ENCODE assay signal across 16 cellular contexts in the genomic region with DNA sequence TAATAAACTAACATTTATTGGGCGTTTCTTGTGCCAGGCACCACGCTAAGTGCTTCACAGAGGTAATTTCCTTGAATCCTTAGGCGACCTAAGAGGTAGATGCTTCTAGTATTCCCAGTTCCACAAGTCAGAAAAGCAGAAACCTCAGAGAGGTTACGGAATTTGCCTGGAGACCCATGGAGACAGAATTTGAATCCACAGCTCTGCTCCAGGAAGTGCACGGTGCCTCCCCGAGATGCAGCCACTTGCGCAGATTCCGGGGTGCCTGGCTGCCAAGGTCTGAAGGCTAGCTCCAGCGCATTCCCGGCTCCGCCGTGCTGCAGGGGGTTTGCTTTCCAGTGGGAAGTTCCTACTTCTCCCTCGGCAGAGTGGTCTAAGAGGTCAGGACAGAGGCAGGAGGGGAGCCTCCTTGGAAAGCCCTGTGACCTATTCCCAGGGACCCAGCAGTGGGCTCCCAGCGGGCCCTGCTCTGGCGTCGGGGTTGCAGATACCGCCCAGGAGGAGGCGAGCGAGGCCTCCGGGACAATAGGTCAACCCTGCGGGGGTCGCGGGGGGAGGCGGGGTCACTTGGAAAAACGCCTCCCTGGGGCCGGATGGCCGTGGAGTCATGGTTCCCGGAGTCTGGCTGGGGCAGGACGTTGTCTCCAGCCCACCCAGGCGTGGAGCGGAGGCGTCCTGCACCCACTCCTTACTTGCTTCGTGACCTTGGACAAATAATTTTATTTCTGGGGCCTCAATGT. TPM values are rescaled to one million over a fixed set of nuclear protein-coding genes. Genes with fewer than 3 reads are reported as not detected.
DNase-seq lines count a peak whose midpoint lies in the region; ATAC-seq, FAIRE-seq and TF ChIP-seq lines count a peak whose summit lies in the region.
"Had no signal": no experiment of that assay in that cellular context is flagged by ENCODE, and none has a peak within 500 bp of the region (broad histone marks: within the 10 kb centered on the region; RNA-seq: fewer than 3 reads in every experiment).

No MANE protein-coding gene starts in this region.

- H3K36me3 ChIP-seq in HepG2 (replicated peaks in 1 of 2; ENCODE audit: control insufficient read depth in 1 of 2, insufficient read depth in 2 of 2, low read length in 2 of 2) (no peaks in the 10 kb centered on the region), right lobe of liver (no peaks in the 10 kb centered on the region)
- H3K36me3 ChIP-seq: BLaER1, gastroesophageal sphincter had no signal

- H3K27ac ChIP-seq in HepG2 (ENCODE audit: extremely low read length, insufficient read depth, low read length) (no peak overlapping the region), right lobe of liver (no peak overlapping the region)
- H3K27ac ChIP-seq: BLaER1, gastroesophageal sphincter had no signal

- no peak for TF ChIP-seq RAD21 in HepG2 (CRISPR knock-in tag; IDR thresholded peaks at IDR 0.05)

- H3K4me1 Mint-ChIP-seq in effector memory CD8-positive, alpha-beta T cell (ENCODE audit: low read depth in 2 of 2) = peaks cover 5 to 7% of the 10 kb centered on the region in 2 donors
- peaks cover 8 to 23% (median 11%) of the 10 kb centered on the region in 3 donors for H3K4me1 Mint-ChIP-seq in naive B cell

- FAIRE-seq in HepG2 (lab: Jason Lieb, UNC) (no peak), GM12892 (lab: Jason Lieb, UNC) (no peak)

- TF ChIP-seq CTCF in HepG2 (CRISPR knock-in tag; IDR thresholded peaks at IDR 0.05) (peak; percentile 53), right lobe of liver (IDR thresholded peaks at IDR 0.05) (no peak)

- no peaks in the 10 kb centered on the region for H3K36me3 Mint-ChIP-seq in effector memory CD8-positive, alpha-beta T cell (ENCODE audit: insufficient read depth)
- H3K36me3 Mint-ChIP-seq in naive B cell = peaks cover 0 to 15% of the 10 kb centered on the region in 2 donors

- H3K27ac Mint-ChIP-seq in effector memory CD8-positive, alpha-beta T cell = no peak overlapping the region
- H3K27ac Mint-ChIP-seq in naive B cell = no peak overlapping the region
- H3K27ac Mint-ChIP-seq: dendritic cell treated with granulocyte-macrophage colony-stimulating factor and Interleukin-4, amounts not matched to agents 40 ng/mL and 50 ng/mL, for 4 days had no signal

- DNase-seq in HepG2 (ENCODE audit: low spot score) = no peak
- DNase-seq in right lobe of liver = no peak
- no peak for DNase-seq in effector memory CD8-positive, alpha-beta T cell
- DNase-seq in naive B cell = no peak
- no peak for DNase-seq in NCI-H2171 (lab: John Stamatoyannopoulos, UW)
- DNase-seq in HT-29 (ENCODE audit: low spot score) = no peak
- DNase-seq in GM12892 (ENCODE audit: insufficient read length) = no peak
- DNase-seq: NCI-H1048, NCI-H526 had no signal

- H3K9me3 ChIP-seq in HepG2 (ENCODE audit: low read length) = no peaks in the 10 kb centered on the region
- no peaks in the 10 kb centered on the region for H3K9me3 ChIP-seq in right lobe of liver

- H3K27me3 ChIP-seq in HepG2 (ENCODE audit: control insufficient read depth in 1 of 2, insufficient read depth in 2 of 2, low read length in 2 of 2) (peaks cover 12 to 79% of the 10 kb centered on the region in 2 experiments), right lobe of liver (peaks cover 0 to 67% of the 10 kb centered on the region in 2 donors)

- H3K4me2 ChIP-seq in HepG2 (ENCODE audit: low read depth, low read length) = peak overlapping the region; percentile 77
- H3K4me2 ChIP-seq: BLaER1 had no signal

- H3K9ac ChIP-seq in HepG2 (ENCODE audit: insufficient read depth, low read depth, low read length) = no peak overlapping the region
- H3K9ac ChIP-seq: BLaER1 had no signal

- H2AFZ ChIP-seq in HepG2 (ENCODE audit: low read length) = no peak overlapping the region

- 41% methylated on average over 5 of the region's 33 CpGs for WGBS in HepG2 (ENCODE audit: low lambda C conversion rate)
- WGBS in right lobe of liver (ENCODE audit: insufficient coverage, low coverage, low lambda C conversion rate, missing lambda C conversion rate) = 26% methylated on average over 5 of the region's 33 CpGs

- intact Hi-C loops in HepG2 (cut with micrococcal nuclease; ENCODE audit: unreplicated experiment) (no loop called here), right lobe of liver (cut with DNase I) (no loop called here)

- CTCF ChIA-PET in HepG2 (lab: Yijun Ruan, JAX; ENCODE audit: low intra/inter-chr PET ratio, low total read pairs) = no interaction called here

- H3K27me3 Mint-ChIP-seq in effector memory CD8-positive, alpha-beta T cell = peaks cover 64 to 90% of the 10 kb centered on the region in 2 donors
- peaks cover 65 to 93% (median 84%) of the 10 kb centered on the region in 3 donors for H3K27me3 Mint-ChIP-seq in naive B cell

- ATAC-seq in HepG2 (peak; percentile 56), right lobe of liver (no peak), naive B cell (ENCODE audit: low read depth in 2 of 2) (no peak), GM21717 (IDR thresholded peaks at IDR 0.05; ENCODE audit: unreplicated experiment) (no peak)
- no peak for ATAC-seq in effector memory CD8-positive, alpha-beta T cell (replicated peaks)
- ATAC-seq: gastroesophageal sphincter, sciatic nerve had no signal

- H3K4me1 ChIP-seq in HepG2 (ENCODE audit: insufficient read depth, low read length) (peaks cover 44% of the 10 kb centered on the region), right lobe of liver (no peaks in the 10 kb centered on the region)
- H3K4me1 ChIP-seq: BLaER1 had no signal

- peak overlapping the region; percentile 19 to 58 for H3K4me3 Mint-ChIP-seq in effector memory CD8-positive, alpha-beta T cell
- peak overlapping the region; percentile 13 to 83 (median 76) for H3K4me3 Mint-ChIP-seq in naive B cell

- no peak for TF ChIP-seq EP300 in HepG2 (IDR thresholded peaks at IDR 0.05; ENCODE audit: low read depth in 2 of 2, low read length in 2 of 2)
- TF ChIP-seq EP300 in HepG2 (CRISPR knock-in tag; IDR thresholded peaks at IDR 0.05; ENCODE audit: borderline replicate concordance) = no peak

- in situ Hi-C loops in HepG2 (cut with HindIII; ENCODE audit: extremely low pct_ligation_motif_present, low pct_unique_long_range_greater_than_20kb) = no loop called here

- POLR2A ChIA-PET in HepG2 (lab: Yijun Ruan, JAX) = no interaction called here

- no peaks in the 10 kb centered on the region for H3K9me3 Mint-ChIP-seq in effector memory CD8-positive, alpha-beta T cell
- H3K9me3 Mint-ChIP-seq in naive B cell = peaks cover 0 to 6% (median 0%) of the 10 kb centered on the region in 7 donors
- H3K9me3 Mint-ChIP-seq: dendritic cell treated with granulocyte-macrophage colony-stimulating factor and Interleukin-4, amounts not matched to agents 40 ng/mL and 50 ng/mL, for 4 days had no signal

- no peaks in the 10 kb centered on the region for H3K79me2 ChIP-seq in HepG2 (ENCODE audit: insufficient read depth, low read length)

- no TSS peak for BruUV-seq in HepG2 (replicated peaks; lab: Mats Ljungman, UMichigan)

- no peaks in the 10 kb centered on the region for H4K20me1 ChIP-seq in HepG2 (ENCODE audit: insufficient read depth, low read length)

- H3K4me3 ChIP-seq in HepG2 (replicated peaks in 1 of 3; ENCODE audit: insufficient read depth in 1 of 3, low read depth in 2 of 3, low read length in 3 of 3) (peak overlapping the region; percentile 8 to 62 (median 26)), right lobe of liver (no peak overlapping the region)
- H3K4me3 ChIP-seq: BLaER1, lung had no signal

- TF ChIP-seq POLR2A in HepG2 (IDR thresholded peaks at IDR 0.05; ENCODE audit: insufficient read depth in 1 of 2, low read depth in 2 of 2, low read length in 2 of 2) (no peak), right lobe of liver (IDR thresholded peaks at IDR 0.05) (no peak), GM12892 (IDR thresholded peaks at IDR 0.05; ENCODE audit: low read depth, low read length) (no peak)

TF ChIP-seq in HepG2, 621 proteins besides CTCF, POLR2A, EP300 and RAD21 (continues in another document):
- TF ChIP-seq HNRNPLL (IDR thresholded peaks at IDR 0.05; ENCODE audit: low read depth, low read length, poor library complexity, severe bottlenecking) (peak; percentile 71), ZNF777 (CRISPR knock-in tag; IDR thresholded peaks at IDR 0.05) (0 out of 2 replicates have a peak, but pooled peaks have one; percentile 15), CBX2 (IDR thresholded peaks at IDR 0.05; ENCODE audit: low read depth, low read length) (no peak), CBX2 (CRISPR knock-in tag; IDR thresholded peaks at IDR 0.05; ENCODE audit: low read depth) (peak; percentile 14; the same call in 1 of the 2 replicates), ZNF580 (CRISPR knock-in tag; IDR thresholded peaks at IDR 0.05; ENCODE audit: borderline replicate concordance, low read depth) (no peak), ELF3 (CRISPR knock-in tag; IDR thresholded peaks at IDR 0.05) (0 out of 2 replicates have a peak, but pooled peaks have one; percentile 7)

RNA-seq across cellular contexts. Expression of gene NKX2-3, which starts 10.1 kb away (rescaled TPM):
- total RNA-seq in HepG2 (2016; rRNA removed; fragmentation: Illumina TruSeq; extraction: Trizol) (not detected in 2 replicates), right lobe of liver (under 1 TPM in 1 of 6 experiments, not detected in 5; 0.18 TPM)
- total RNA-seq in HepG2 (2016; cell fraction: cytosol; rRNA removed; fragmentation: Illumina TruSeq; extraction: Trizol; ENCODE audit: low read depth) = not detected in 2 replicates
- not detected in 2 replicates for total RNA-seq in HepG2 (2016; cell fraction: insoluble cytoplasmic fraction; rRNA removed; fragmentation: Illumina TruSeq; extraction: Trizol)
- not detected in 2 replicates for total RNA-seq in HepG2 (2016; cell fraction: membrane; rRNA removed; fragmentation: Illumina TruSeq; extraction: Trizol)
- total RNA-seq in HepG2 (2016; cell fraction: nucleus; rRNA removed; fragmentation: Illumina TruSeq; extraction: Trizol) = not detected in 2 replicates
- polyA plus RNA-seq in HepG2 (2011; rRNA removed) (not detected in 2 replicates), naive B cell (ENCODE audit: low read depth in 6 of 6) (not detected)
- not detected in 2 replicates for polyA plus RNA-seq in HepG2 (2011; cell fraction: cytosol; rRNA removed)
- polyA plus RNA-seq in HepG2 (2011; cell fraction: nucleus; rRNA removed) = not detected in 2 replicates
- not detected in 2 replicates for polyA plus RNA-seq in HepG2 (2012)
- polyA plus RNA-seq in HepG2 (2016; cell fraction: cytosol; fragmentation: Illumina TruSeq; extraction: Trizol; ENCODE audit: low read depth) = not detected in 2 replicates
- polyA plus RNA-seq in HepG2 (2016; cell fraction: insoluble cytoplasmic fraction; fragmentation: Illumina TruSeq; extraction: Trizol; ENCODE audit: low read depth) = not detected in 2 replicates
- polyA plus RNA-seq in HepG2 (2016; cell fraction: membrane; fragmentation: Illumina TruSeq; extraction: Trizol; ENCODE audit: low read depth) = not detected in 2 replicates
- polyA plus RNA-seq in HepG2 (2016; cell fraction: nucleus; fragmentation: Illumina TruSeq; extraction: Trizol; ENCODE audit: insufficient read depth, low read depth) = not detected in 2 replicates
- not detected in 2 replicates for polyA minus RNA-seq in HepG2 (2011; rRNA and poly(A)+ RNA removed; ENCODE audit: low replicate concordance)
- not detected in 2 replicates for polyA minus RNA-seq in HepG2 (2011; cell fraction: cytosol; rRNA and poly(A)+ RNA removed)
- not detected in 2 replicates for polyA minus RNA-seq in HepG2 (2011; cell fraction: nucleus; rRNA and poly(A)+ RNA removed)
- not detected in 2 replicates for total RNA-seq in HT-29 (2014; rRNA removed; shearing (Covaris generic))
- not detected for polyA plus RNA-seq in GM12892 (2012; ENCODE audit: missing spikeins)
- total RNA-seq: lung, sciatic nerve had no signal
- polyA plus RNA-seq: lung, urinary bladder had no signal

Comparison
In these comparisons a context has a peak if more than half of its experiments do, and no peak if none do; other contexts are left out.
1. H3K4me3 ChIP-seq: peak in HepG2 (3 of 3); none in right lobe of liver (0 of 3).